Comparison of ENCODE assay signal across 22 cellular contexts in the genomic region with DNA sequence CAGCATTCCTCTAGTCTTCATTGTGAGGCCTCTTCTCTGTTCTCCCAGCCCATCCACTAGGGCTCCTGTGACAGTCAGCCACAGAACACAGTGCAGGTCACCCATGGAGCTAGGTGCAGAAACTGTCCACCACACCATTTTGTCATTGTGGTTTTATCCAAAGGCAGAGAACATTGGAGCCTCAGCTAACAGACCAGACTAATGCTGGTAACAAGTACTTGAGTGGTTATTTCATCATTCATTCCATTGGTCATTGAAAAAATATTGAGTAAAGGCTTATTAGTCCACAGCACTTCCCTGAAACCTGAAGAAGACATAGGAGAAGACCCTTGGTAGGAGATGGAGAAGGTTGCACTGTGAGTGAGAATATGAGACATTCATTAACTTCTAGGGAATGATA.
"Had no signal": no experiment of that assay in that cellular context is flagged by ENCODE, and none has a peak within 500 bp of the region (broad histone marks: within the 10 kb centered on the region; RNA-seq: fewer than 3 reads in every experiment).

No MANE protein-coding gene starts in this region.

- H3K4me1 Mint-ChIP-seq: naive B cell; neural crest cell; stimulated activated effector memory CD8-positive, alpha-beta T cell treated with anti-CD3 and anti-CD28 coated beads, Interleukin-12 subunit alpha, Interleukin-12 subunit beta, amount 100 ng/mL, for 72 hours had no signal

- H3K4me3 ChIP-seq: colonic mucosa, esophagus muscularis mucosa, gastrocnemius medialis, lower lobe of right lung, prostate gland, right atrium auricular region, stomach, thyroid gland, vagina had no signal

- H3K27me3 Mint-ChIP-seq: dendritic cell treated with granulocyte-macrophage colony-stimulating factor and Interleukin-4, amounts not matched to agents 40 ng/mL and 50 ng/mL, for 4 days; naive B cell; natural killer cell treated with Interleukin-12 subunit alpha and Interleukin-12 subunit beta and Interleukin-15 and Interleukin-18, amount 100 ng/mL, for 72 hours had no signal

- H3K36me3 ChIP-seq: colonic mucosa, esophagus muscularis mucosa, gastrocnemius medialis, lower lobe of right lung, prostate gland, right atrium auricular region, stomach, thyroid gland, vagina had no signal

- H3K27ac ChIP-seq: colonic mucosa, esophagus muscularis mucosa, gastrocnemius medialis, prostate gland, right atrium auricular region, stomach, thyroid gland, vagina had no signal

- DNase-seq: colonic mucosa; effector CD8-positive, alpha-beta T cell; endodermal cell; gastrocnemius medialis; head of caudate nucleus; lower lobe of right lung; naive B cell; stimulated activated CD4-positive, alpha-beta T cell treated with anti-CD3 and anti-CD28 coated beads, Interleukin-2, amount 100 ng/mL, for 24 hours; stimulated activated CD4-positive, alpha-beta T cell treated with anti-CD3 and anti-CD28 coated beads, Interleukin-4, amount 100 ng/mL, for 24 hours; stimulated activated naive CD4-positive, alpha-beta T cell treated with Interleukin-2 at 50 U/mL for 16 hours; stomach; thyroid gland; trophoblast cell had no signal

- ATAC-seq: gastrocnemius medialis; lower lobe of right lung; natural killer cell treated with Interleukin-12 subunit alpha and Interleukin-12 subunit beta and Interleukin-15 and Interleukin-18, amount 100 ng/mL, for 72 hours; sciatic nerve; stimulated activated effector memory CD8-positive, alpha-beta T cell treated with anti-CD3 and anti-CD28 coated beads, Interleukin-12 subunit alpha, Interleukin-12 subunit beta, amount 100 ng/mL, for 72 hours had no signal

- H3K4me3 Mint-ChIP-seq: dendritic cell treated with granulocyte-macrophage colony-stimulating factor and Interleukin-4, amounts not matched to agents 40 ng/mL and 50 ng/mL, for 4 days; endodermal cell; naive B cell; natural killer cell treated with Interleukin-12 subunit alpha and Interleukin-12 subunit beta and Interleukin-15 and Interleukin-18, amount 100 ng/mL, for 72 hours; neural crest cell; stimulated activated effector memory CD8-positive, alpha-beta T cell treated with anti-CD3 and anti-CD28 coated beads, Interleukin-12 subunit alpha, Interleukin-12 subunit beta, amount 100 ng/mL, for 72 hours had no signal

- H3K9me3 ChIP-seq: colonic mucosa, esophagus muscularis mucosa, gastrocnemius medialis, lower lobe of right lung, prostate gland, right atrium auricular region, stomach, thyroid gland, vagina had no signal

- H3K36me3 Mint-ChIP-seq: naive B cell; natural killer cell treated with Interleukin-12 subunit alpha and Interleukin-12 subunit beta and Interleukin-15 and Interleukin-18, amount 100 ng/mL, for 72 hours; stimulated activated effector memory CD8-positive, alpha-beta T cell treated with anti-CD3 and anti-CD28 coated beads, Interleukin-12 subunit alpha, Interleukin-12 subunit beta, amount 100 ng/mL, for 72 hours had no signal

- H3K9me3 Mint-ChIP-seq: dendritic cell treated with granulocyte-macrophage colony-stimulating factor and Interleukin-4, amounts not matched to agents 40 ng/mL and 50 ng/mL, for 4 days; endodermal cell; neural crest cell had no signal

- H3K27me3 ChIP-seq: colonic mucosa, esophagus muscularis mucosa, gastrocnemius medialis, right atrium auricular region, stomach, thyroid gland, vagina had no signal

- H3K27ac Mint-ChIP-seq: dendritic cell treated with granulocyte-macrophage colony-stimulating factor and Interleukin-4, amounts not matched to agents 40 ng/mL and 50 ng/mL, for 4 days; endodermal cell; naive B cell; natural killer cell treated with Interleukin-12 subunit alpha and Interleukin-12 subunit beta and Interleukin-15 and Interleukin-18, amount 100 ng/mL, for 72 hours; stimulated activated effector memory CD8-positive, alpha-beta T cell treated with anti-CD3 and anti-CD28 coated beads, Interleukin-12 subunit alpha, Interleukin-12 subunit beta, amount 100 ng/mL, for 72 hours had no signal

- H3K4me1 ChIP-seq: colonic mucosa, esophagus muscularis mucosa, gastrocnemius medialis, lower lobe of right lung, prostate gland, stomach, thyroid gland, vagina had no signal
